ENCODE assay signal across 1 cellular context in genomic region chr2:20103514-20103913, GRCh38.
TF ChIP-seq lines count a peak whose summit lies in the region.

No MANE protein-coding gene starts in this region.

TF ChIP-seq in HepG2, 621 proteins besides CTCF, POLR2A, EP300 and RAD21 (continued from another document and continues in another):
- TF ChIP-seq ZNF567 (CRISPR knock-in tag; IDR thresholded peaks at IDR 0.05; ENCODE audit: borderline replicate concordance) (no peak), ZBTB25 (CRISPR knock-in tag; IDR thresholded peaks at IDR 0.05) (no peak), ATRX (CRISPR knock-in tag; IDR thresholded peaks at IDR 0.05; ENCODE audit: borderline replicate concordance) (no peak), ZNF292 (CRISPR knock-in tag; IDR thresholded peaks at IDR 0.05; ENCODE audit: borderline replicate concordance, low read depth) (no peak), SRF (IDR thresholded peaks at IDR 0.05; ENCODE audit: low read depth, low read length) (no peak), NFE2L1 (CRISPR knock-in tag; IDR thresholded peaks at IDR 0.05; ENCODE audit: borderline replicate concordance) (no peak), ZNF180 (CRISPR knock-in tag; IDR thresholded peaks at IDR 0.05; ENCODE audit: borderline replicate concordance, low read depth) (no peak), LCORL (IDR thresholded peaks at IDR 0.05) (no peak), LCORL (CRISPR knock-in tag; IDR thresholded peaks at IDR 0.05) (0 out of 2 replicates have a peak, but pooled peaks have one; percentile 15), SNAI1 (CRISPR knock-in tag; IDR thresholded peaks at IDR 0.05; ENCODE audit: borderline replicate concordance) (no peak), POLR2AphosphoS2 (IDR thresholded peaks at IDR 0.05; ENCODE audit: low read depth, low read length) (no peak), U2AF1 (optimal IDR thresholded peaks at IDR 0.05; ENCODE audit: low read depth, low read length) (no peak), FOXA1 (IDR thresholded peaks at IDR 0.05) (no peak), FOXA1 (CRISPR knock-in tag; IDR thresholded peaks at IDR 0.05) (no peak), RBFOX2 (IDR thresholded peaks at IDR 0.05; ENCODE audit: low read depth, low read length) (no peak), HES4 (CRISPR knock-in tag; IDR thresholded peaks at IDR 0.05; ENCODE audit: borderline replicate concordance) (no peak), ATF5 (CRISPR knock-in tag; IDR thresholded peaks at IDR 0.05; ENCODE audit: low read depth) (no peak), ZFP91 (CRISPR knock-in tag; IDR thresholded peaks at IDR 0.05; ENCODE audit: borderline replicate concordance) (no peak), NKX3-1 (CRISPR knock-in tag; IDR thresholded peaks at IDR 0.05) (no peak), ZNF282 (IDR thresholded peaks at IDR 0.05; ENCODE audit: partially characterized antibody) (no peak), CEBPG (CRISPR knock-in tag; IDR thresholded peaks at IDR 0.05) (peak; percentile 64; the same call in 1 of the 2 replicates), ZBTB20 (CRISPR knock-in tag; IDR thresholded peaks at IDR 0.05; ENCODE audit: borderline replicate concordance, low read depth) (no peak), ZBTB49 (CRISPR knock-in tag; IDR thresholded peaks at IDR 0.05; ENCODE audit: borderline replicate concordance) (no peak), CENPT (CRISPR knock-in tag; IDR thresholded peaks at IDR 0.05; ENCODE audit: low read depth) (no peak), NR2F6 (IDR thresholded peaks at IDR 0.05) (peak; percentile 32; the same call in 1 of the 2 replicates), NR2F6 (CRISPR knock-in tag; IDR thresholded peaks at IDR 0.05) (no peak), STAG1 (CRISPR knock-in tag; IDR thresholded peaks at IDR 0.05) (peak; percentile 88), ZBTB7B (CRISPR knock-in tag; IDR thresholded peaks at IDR 0.05) (no peak), MAZ (IDR thresholded peaks at IDR 0.05; ENCODE audit: borderline replicate concordance, low read depth, low read length) (no peak), MAZ (CRISPR knock-in tag; IDR thresholded peaks at IDR 0.05; ENCODE audit: low read depth) (no peak), GMEB2 (CRISPR knock-in tag; IDR thresholded peaks at IDR 0.05; ENCODE audit: low read depth) (no peak), ZNF407 (CRISPR knock-in tag; IDR thresholded peaks at IDR 0.05; ENCODE audit: not compliant biosample characterization) (no peak), ZNF530 (CRISPR knock-in tag; IDR thresholded peaks at IDR 0.05; ENCODE audit: low read depth) (no peak), EED (CRISPR knock-in tag; IDR thresholded peaks at IDR 0.05) (no peak), SNAPC4 (CRISPR knock-in tag; IDR thresholded peaks at IDR 0.05) (no peak), TEAD2 (CRISPR knock-in tag; IDR thresholded peaks at IDR 0.05) (no peak), SOX5 (CRISPR knock-in tag; IDR thresholded peaks at IDR 0.05; ENCODE audit: borderline replicate concordance) (peak; percentile 29; the same call in 1 of the 2 replicates), TIGD3 (CRISPR knock-in tag; IDR thresholded peaks at IDR 0.05; ENCODE audit: borderline replicate concordance) (no peak), ZNF570 (CRISPR knock-in tag; IDR thresholded peaks at IDR 0.05; ENCODE audit: borderline replicate concordance) (no peak), XBP1 (CRISPR knock-in tag; IDR thresholded peaks at IDR 0.05) (no peak)
